Comparison of ENCODE assay signal across 16 cellular contexts in genomic region chr22:29231971-29232959, GRCh38. TPM values are rescaled to one million over a fixed set of nuclear protein-coding genes. Genes with fewer than 3 reads are reported as not detected.
DNase-seq lines count a peak whose midpoint lies in the region; ATAC-seq and TF ChIP-seq lines count a peak whose summit lies in the region.
"Had no signal": no experiment of that assay in that cellular context is flagged by ENCODE, and none has a peak within 500 bp of the region (broad histone marks: within the 10 kb centered on the region; RNA-seq: fewer than 3 reads in every experiment).

No MANE protein-coding gene starts in this region.

- H3K36me3 ChIP-seq in lower lobe of right lung (no peaks in the 10 kb centered on the region), upper lobe of right lung (no peaks in the 10 kb centered on the region)
- H3K36me3 ChIP-seq: neutrophil had no signal

- H3K9me3 ChIP-seq in lower lobe of right lung (no peaks in the 10 kb centered on the region), upper lobe of right lung (no peaks in the 10 kb centered on the region)
- H3K9me3 ChIP-seq: neutrophil had no signal

- no peak for DNase-seq in activated naive CD4-positive, alpha-beta T cell treated with Interleukin-2 at 50 U/mL for 16 hours
- DNase-seq in lower lobe of right lung (no peak), upper lobe of right lung (no peak), MCF 10A (ENCODE audit: unreplicated experiment) (no peak), NCI-H1048 (lab: John Stamatoyannopoulos, UW) (no peak)
- DNase-seq: activated CD8-positive, alpha-beta T cell treated with anti-CD3 and anti-CD28 coated beads, Interleukin-2, amount 10 ng/mL, durations not matched to agents 7 days and 5 days; CD4-positive, alpha-beta memory T cell; NCI-H187; NCI-H524 treated with DMSO at 0.1 percent for 48 hours; PC-3 had no signal

- ATAC-seq in esophagus mucosa, result peak; percentile 35
- ATAC-seq in lower lobe of right lung, result peak; percentile 40 to 41
- peak; percentile 47 for ATAC-seq in upper lobe of right lung
- no peak for ATAC-seq in GM19328 (IDR thresholded peaks at IDR 0.05; ENCODE audit: unreplicated experiment)
- ATAC-seq: activated CD8-positive, alpha-beta T cell treated with anti-CD3 and anti-CD28 coated beads, Interleukin-2, amount 10 ng/mL, durations not matched to agents 7 days and 5 days; PC-3 had no signal

- H3K4me1 ChIP-seq in lower lobe of right lung (no peaks in the 10 kb centered on the region), upper lobe of right lung (no peaks in the 10 kb centered on the region)

- H3K27me3 ChIP-seq in lower lobe of right lung (ENCODE audit: low read depth), result no peaks in the 10 kb centered on the region
- H3K27me3 ChIP-seq in upper lobe of right lung, result no peaks in the 10 kb centered on the region
- H3K27me3 ChIP-seq: neutrophil had no signal

- no peaks in the 10 kb centered on the region for H3K27me3 Mint-ChIP-seq in activated naive CD4-positive, alpha-beta T cell treated with anti-CD3 and anti-CD28 coated beads, Interleukin-2, amount 50 U/mL, for 24 hours
- H3K27me3 Mint-ChIP-seq in MCF 10A (ENCODE audit: insufficient read depth, unreplicated experiment), result no peaks in the 10 kb centered on the region

- POLR2A ChIA-PET in MCF 10A (lab: Yijun Ruan, JAX), result no interaction called here

- no peaks in the 10 kb centered on the region for H3K36me3 Mint-ChIP-seq in activated naive CD4-positive, alpha-beta T cell treated with anti-CD3 and anti-CD28 coated beads, Interleukin-2, amount 50 U/mL, for 24 hours
- peaks cover 4% of the 10 kb centered on the region for H3K36me3 Mint-ChIP-seq in MCF 10A (ENCODE audit: insufficient read depth, unreplicated experiment)
- H3K36me3 Mint-ChIP-seq: CD4-positive, alpha-beta memory T cell had no signal

- no peaks in the 10 kb centered on the region for H3K9me3 Mint-ChIP-seq in activated naive CD4-positive, alpha-beta T cell treated with anti-CD3 and anti-CD28 coated beads, Interleukin-2, amount 50 U/mL, for 24 hours
- peaks cover 8% of the 10 kb centered on the region for H3K9me3 Mint-ChIP-seq in MCF 10A (ENCODE audit: unreplicated experiment)

- H3K27ac ChIP-seq in lower lobe of right lung, result no peak overlapping the region
- peak overlapping the region; percentile 36 for H3K27ac ChIP-seq in upper lobe of right lung
- H3K27ac ChIP-seq: neutrophil had no signal

- no peaks in the 10 kb centered on the region for H3K4me1 Mint-ChIP-seq in activated naive CD4-positive, alpha-beta T cell treated with anti-CD3 and anti-CD28 coated beads, Interleukin-2, amount 50 U/mL, for 24 hours
- H3K4me1 Mint-ChIP-seq in MCF 10A (ENCODE audit: insufficient read depth, unreplicated experiment), result no peaks in the 10 kb centered on the region
- H3K4me1 Mint-ChIP-seq: CD4-positive, alpha-beta memory T cell had no signal

- CTCF ChIA-PET in MCF 10A (lab: Yijun Ruan, JAX), result interaction anchor here (0.9 to 2.9 kb wide), 5 partner anchors 13 to 403 kb away, joined by 3 to 15 read pairs (median 4); partner anchors contain the start of gene EMID1

- H3K4me3 Mint-ChIP-seq in activated naive CD4-positive, alpha-beta T cell treated with anti-CD3 and anti-CD28 coated beads, Interleukin-2, amount 50 U/mL, for 24 hours, result no peak overlapping the region
- H3K4me3 Mint-ChIP-seq in MCF 10A (ENCODE audit: unreplicated experiment), result no peak overlapping the region
- H3K4me3 Mint-ChIP-seq: activated CD8-positive, alpha-beta T cell treated with anti-CD3 and anti-CD28 coated beads, Interleukin-2, amount 10 ng/mL, durations not matched to agents 7 days and 5 days; CD4-positive, alpha-beta memory T cell had no signal

- TF ChIP-seq CTCF in lower lobe of right lung (IDR thresholded peaks at IDR 0.05) (no peak), upper lobe of right lung (IDR thresholded peaks at IDR 0.05) (no peak), MCF 10A (IDR thresholded peaks at IDR 0.05; ENCODE audit: unreplicated experiment) (no peak)

- H3K27ac Mint-ChIP-seq in activated naive CD4-positive, alpha-beta T cell treated with anti-CD3 and anti-CD28 coated beads, Interleukin-2, amount 50 U/mL, for 24 hours, result peak overlapping the region; percentile 43
- H3K27ac Mint-ChIP-seq in MCF 10A (ENCODE audit: low read depth, unreplicated experiment), result no peak overlapping the region
- H3K27ac Mint-ChIP-seq: activated CD8-positive, alpha-beta T cell treated with anti-CD3 and anti-CD28 coated beads, Interleukin-2, amount 10 ng/mL, durations not matched to agents 7 days and 5 days; activated T-helper 2 cell treated with anti-CD3 and anti-CD28 coated beads, Interferon-gamma antibody, Interleukin-2, Interleukin-4, amounts not matched to agents 10 μg/mL and 5 μg/mL and 100 μg/mL, durations not matched to agents 14 hours and 24 hours and 36 hours; CD4-positive, alpha-beta memory T cell had no signal

- no TSS peak for BruUV-seq in MCF 10A (replicated peaks; lab: Mats Ljungman, UMichigan)

- intact Hi-C loops in lower lobe of right lung (cut with DNase I), result no loop called here
- intact Hi-C loops in upper lobe of right lung (cut with DNase I), result no loop called here
- intact Hi-C loops in MCF 10A (cut with micrococcal nuclease), result no loop called here

- H3K4me3 ChIP-seq in lower lobe of right lung (no peak overlapping the region), upper lobe of right lung (no peak overlapping the region)

RNA-seq across cellular contexts. Expression of gene EMID1, which starts 26.6 kb away (rescaled TPM):
- total RNA-seq in esophagus mucosa (0.84 TPM), lower lobe of right lung (8.2 TPM), upper lobe of right lung (15.2 TPM), MCF 10A (2022) (not detected in 2 replicates)
- total RNA-seq: A673; activated CD8-positive, alpha-beta T cell treated with anti-CD3 and anti-CD28 coated beads, Interleukin-2, amount 10 ng/mL, durations not matched to agents 7 days and 5 days; CD4-positive, alpha-beta memory T cell had no signal

RNA-seq across cellular contexts. Expression of gene RHBDD3, which starts 35.5 kb away (rescaled TPM):
- 10.4 TPM for total RNA-seq in esophagus mucosa
- total RNA-seq in lower lobe of right lung, result 16.4 TPM
- 19.0 TPM for total RNA-seq in upper lobe of right lung
- 32.5 and 48.0 TPM in 2 replicates for total RNA-seq in MCF 10A (2022)

RNA-seq across cellular contexts. Expression of gene EWSR1, which starts 35.8 kb away (rescaled TPM):
- 127 TPM for total RNA-seq in esophagus mucosa
- 159 TPM for total RNA-seq in lower lobe of right lung
- total RNA-seq in upper lobe of right lung, result 149 TPM
- 403 and 486 TPM in 2 replicates for total RNA-seq in MCF 10A (2022)
